In the genomic region with DNA sequence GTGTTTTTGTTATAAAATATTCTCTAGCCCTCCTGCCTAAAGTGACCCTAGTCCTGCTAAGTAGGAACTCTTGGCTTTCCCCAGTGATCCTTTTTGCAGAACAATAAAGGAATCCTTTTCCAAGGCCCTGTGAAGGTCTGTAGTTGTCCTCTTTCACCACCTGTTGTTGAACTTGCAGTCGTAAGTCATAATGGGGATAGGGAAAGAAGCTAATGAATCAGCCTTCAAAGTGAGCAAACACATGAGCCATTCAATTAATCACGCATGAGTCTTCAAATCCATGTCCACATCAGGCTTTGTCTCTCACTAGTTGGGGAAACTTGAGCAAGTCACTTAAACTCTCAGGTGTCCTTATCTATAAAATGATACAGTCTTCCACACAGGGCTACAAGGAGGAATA, we compare ENCODE assay signal across 1 cellular context.
TF ChIP-seq lines count a peak whose summit lies in the region.

No MANE protein-coding gene starts in this region.

TF ChIP-seq in HepG2, 621 proteins besides CTCF, POLR2A, EP300 and RAD21:
- TF ChIP-seq, protein P1, sequence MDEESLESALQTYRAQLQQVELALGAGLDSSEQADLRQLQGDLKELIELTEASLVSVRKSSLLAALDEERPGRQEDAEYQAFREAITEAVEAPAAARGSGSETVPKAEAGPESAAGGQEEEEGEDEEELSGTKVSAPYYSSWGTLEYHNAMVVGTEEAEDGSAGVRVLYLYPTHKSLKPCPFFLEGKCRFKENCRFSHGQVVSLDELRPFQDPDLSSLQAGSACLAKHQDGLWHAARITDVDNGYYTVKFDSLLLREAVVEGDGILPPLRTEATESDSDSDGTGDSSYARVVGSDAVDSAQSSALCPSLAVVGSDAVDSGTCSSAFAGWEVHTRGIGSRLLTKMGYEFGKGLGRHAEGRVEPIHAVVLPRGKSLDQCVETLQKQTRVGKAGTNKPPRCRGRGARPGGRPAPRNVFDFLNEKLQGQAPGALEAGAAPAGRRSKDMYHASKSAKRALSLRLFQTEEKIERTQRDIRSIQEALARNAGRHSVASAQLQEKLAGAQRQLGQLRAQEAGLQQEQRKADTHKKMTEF (CRISPR knock-in tag; IDR thresholded peaks at IDR 0.05) = no peak
- TF ChIP-seq ZC3H13 (CRISPR knock-in tag; IDR thresholded peaks at IDR 0.05) = no peak
- TF ChIP-seq YEATS4 (CRISPR knock-in tag; IDR thresholded peaks at IDR 0.05; ENCODE audit: borderline replicate concordance) = no peak
- TF ChIP-seq ZNF749 (CRISPR knock-in tag; IDR thresholded peaks at IDR 0.05; ENCODE audit: borderline replicate concordance) = no peak
- no peak for TF ChIP-seq RNF2 (conservative IDR thresholded peaks at IDR 0.05; ENCODE audit: low read depth)
- no peak for TF ChIP-seq ZNF451 (CRISPR knock-in tag; IDR thresholded peaks at IDR 0.05)
- no peak for TF ChIP-seq SALL2 (CRISPR knock-in tag; IDR thresholded peaks at IDR 0.05)
- TF ChIP-seq KLF13 (CRISPR knock-in tag; IDR thresholded peaks at IDR 0.05) = no peak
TF ChIP-seq in HepG2: peak in this region for 0.
